ENCODE assay signal across 15 cellular contexts in the genomic region with DNA sequence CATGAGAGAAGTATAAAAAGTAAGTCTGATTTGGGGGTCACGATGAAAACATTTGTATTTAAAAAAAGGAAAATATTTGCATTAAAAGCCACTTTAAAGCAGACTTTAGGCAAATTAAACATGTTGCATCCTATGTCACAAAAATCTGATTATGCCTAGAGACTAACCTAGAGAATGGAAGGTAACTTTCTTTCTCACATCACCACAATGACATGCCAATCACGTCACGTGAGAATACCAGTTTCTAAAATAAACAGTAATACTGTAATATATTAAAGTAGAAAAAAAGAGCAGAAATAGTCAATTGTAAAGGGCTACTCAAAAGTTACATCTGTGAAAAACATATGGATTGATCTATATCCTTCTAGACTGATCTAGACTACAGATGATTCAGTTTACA. TPM values are rescaled to one million over a fixed set of nuclear protein-coding genes. Genes with fewer than 3 reads are reported as not detected.
A peak's percentile ranks its signal among the peaks of the same experiment; 100 is the strongest.
DNase-seq lines count a peak whose midpoint lies in the region; ATAC-seq and TF ChIP-seq lines count a peak whose summit lies in the region.
"Had no signal": no experiment of that assay in that cellular context is flagged by ENCODE, and none has a peak within 500 bp of the region (broad histone marks: within the 10 kb centered on the region; RNA-seq: fewer than 3 reads in every experiment).

No MANE protein-coding gene starts in this region.

- H2BK5ac ChIP-seq in mesenchymal stem cell (ENCODE audit: low read depth, low read length, poor library complexity, severe bottlenecking), result no peak overlapping the region

- H3K27ac ChIP-seq in ACC112 (ENCODE audit: low read depth, low read length), result no peak overlapping the region
- no peak overlapping the region for H3K27ac ChIP-seq in GM23338 (ENCODE audit: low read depth)
- H3K27ac ChIP-seq in mesenchymal stem cell (ENCODE audit: low read length, poor library complexity, severe bottlenecking), result no peak overlapping the region
- H3K27ac ChIP-seq: vagina had no signal

- H3K27me3 ChIP-seq in ACC112 (ENCODE audit: insufficient read depth, low read length), result no peaks in the 10 kb centered on the region
- H3K27me3 ChIP-seq in GM23338 (ENCODE audit: insufficient read depth), result peaks cover 11% of the 10 kb centered on the region
- no peaks in the 10 kb centered on the region for H3K27me3 ChIP-seq in mesenchymal stem cell (ENCODE audit: control insufficient read depth in 1 of 2, insufficient read depth in 1 of 2, low read length in 2 of 2)
- H3K27me3 ChIP-seq: MG63, vagina had no signal

- peaks cover 82% of the 10 kb centered on the region for H3K79me2 ChIP-seq in ACC112 (ENCODE audit: control insufficient read depth, insufficient read depth, low read length, unreplicated experiment)
- H3K79me2 ChIP-seq in GM23338 (replicated peaks; ENCODE audit: insufficient read depth), result peaks cover 78% of the 10 kb centered on the region

- ATAC-seq in GM23338, result no peak

- H3K23ac ChIP-seq in mesenchymal stem cell (ENCODE audit: low read length in 2 of 2), result no peak overlapping the region

- no CpG with 5 or more reads among the region's 3 CpGs for WGBS in mesenchymal stem cell

- H3K18ac ChIP-seq in mesenchymal stem cell (ENCODE audit: low read depth in 1 of 2, low read length in 2 of 2), result no peak overlapping the region

- H2BK120ac ChIP-seq in mesenchymal stem cell (ENCODE audit: low read depth, low read length), result no peak overlapping the region

- H2AK5ac ChIP-seq in mesenchymal stem cell (ENCODE audit: low read length, severe bottlenecking), result no peak overlapping the region

- H3K4me3 Mint-ChIP-seq in GM23338, result 0 out of 3 replicates have a peak overlapping the region, but pooled peaks have one; percentile 40
- peak overlapping the region; percentile 74 to 99 (median 91) for H3K4me3 Mint-ChIP-seq in brain

- no peak overlapping the region for H4K8ac ChIP-seq in mesenchymal stem cell (ENCODE audit: low read length)

- H3K36me3 ChIP-seq in ACC112 (ENCODE audit: insufficient read depth, low read length), result no peaks in the 10 kb centered on the region
- no peaks in the 10 kb centered on the region for H3K36me3 ChIP-seq in GM23338 (ENCODE audit: insufficient read depth)
- peaks cover 0 to 7% of the 10 kb centered on the region in 2 experiments for H3K36me3 ChIP-seq in mesenchymal stem cell (ENCODE audit: control insufficient read depth in 1 of 2, insufficient read depth in 2 of 2, low read depth in 1 of 2, low read length in 2 of 2)
- H3K36me3 ChIP-seq: vagina had no signal

- H4K20me1 ChIP-seq in GM23338 (replicated peaks; ENCODE audit: insufficient read depth), result no peaks in the 10 kb centered on the region; the same call in 1 of the 2 replicates

- H3K4ac ChIP-seq in mesenchymal stem cell (ENCODE audit: low read depth in 1 of 2, low read length in 2 of 2), result no peak overlapping the region

- no peak overlapping the region for H3K27ac Mint-ChIP-seq in GM23338
- H3K27ac Mint-ChIP-seq in brain, result peak overlapping the region in 1 of 5 experiments; percentile 95

- H2BK15ac ChIP-seq in mesenchymal stem cell (ENCODE audit: low read depth, poor library complexity, severe bottlenecking), result no peak overlapping the region

- no peaks in the 10 kb centered on the region; the same call in 2 of the 3 replicates for H3K36me3 Mint-ChIP-seq in GM23338 (ENCODE audit: low read depth)
- H3K36me3 Mint-ChIP-seq in brain, result no peaks in the 10 kb centered on the region

- H3K4me3 ChIP-seq in ACC112 (ENCODE audit: low read depth, low read length) (peak overlapping the region; percentile 89), GM23338 (no peak overlapping the region), mesenchymal stem cell (ENCODE audit: insufficient read depth in 1 of 2, low read depth in 1 of 2, low read length in 2 of 2) (peak overlapping the region in 1 of 2 experiments; percentile 98)

- no peak for TF ChIP-seq CTCF in GM23338 (conservative IDR thresholded peaks at IDR 0.05; ENCODE audit: low read depth in 2 of 2)
- no peak for TF ChIP-seq CTCF in brain (conservative IDR thresholded peaks at IDR 0.05)

- no peaks in the 10 kb centered on the region for H3K9me2 ChIP-seq in GM23338 (ENCODE audit: insufficient read depth)

- no peaks in the 10 kb centered on the region for H3K27me3 Mint-ChIP-seq in GM23338 (ENCODE audit: insufficient read depth, low read depth, poor library complexity)
- H3K27me3 Mint-ChIP-seq in brain, result peaks cover 11% of the 10 kb centered on the region
- H3K27me3 Mint-ChIP-seq: naive B cell had no signal

- H3K79me1 ChIP-seq in mesenchymal stem cell (replicated peaks; ENCODE audit: low read length, poor library complexity, severe bottlenecking), result peaks cover 2% of the 10 kb centered on the region

- H2AFZ ChIP-seq in ACC112 (ENCODE audit: low read length, unreplicated experiment) (no peak overlapping the region), GM23338 (no peak overlapping the region), mesenchymal stem cell (ENCODE audit: low read depth, low read length) (no peak overlapping the region)

- no peak overlapping the region for H2BK12ac ChIP-seq in mesenchymal stem cell (ENCODE audit: low read length in 2 of 2)

- DNase-seq in GM23338 (ENCODE audit: low spot score) (no peak), mesenchymal stem cell (no peak), hepatic stellate cell (ENCODE audit: low spot score) (no peak), activated gamma-delta T cell treated with Interleukin-2 at 50 U/mL for 16 hours (no peak), HCEC 1CT (no peak)
- no peak for DNase-seq in activated effector memory CD4-positive, alpha-beta T cell treated with Interleukin-2 at 50 U/mL for 16 hours
- DNase-seq: AML-193, MG63, naive B cell, NCI-H446 had no signal

- H3K4me2 ChIP-seq in GM23338, result peak overlapping the region; percentile 96; the same call in 1 of the 2 replicates
- no peak overlapping the region for H3K4me2 ChIP-seq in mesenchymal stem cell (ENCODE audit: low read length, poor library complexity, severe bottlenecking)

- H3K9ac ChIP-seq in mesenchymal stem cell (ENCODE audit: low read length), result peak overlapping the region; percentile 100

- H3K4me1 Mint-ChIP-seq in GM23338 (peaks cover 48% of the 10 kb centered on the region), brain (peaks cover 77% of the 10 kb centered on the region)

- H4K91ac ChIP-seq in mesenchymal stem cell (ENCODE audit: low read length), result no peak overlapping the region

- no peaks in the 10 kb centered on the region for H3F3A ChIP-seq in GM23338 (replicated peaks; ENCODE audit: low read depth)

- H3K9me3 Mint-ChIP-seq in GM23338 (no peaks in the 10 kb centered on the region), brain (peaks cover 0 to 3% (median 0%) of the 10 kb centered on the region in 5 experiments)
- H3K9me3 Mint-ChIP-seq: naive B cell had no signal

- no peaks in the 10 kb centered on the region for H3K9me3 ChIP-seq in mesenchymal stem cell (ENCODE audit: control insufficient read depth, low read length)
- H3K9me3 ChIP-seq: MG63, vagina had no signal

- H3K14ac ChIP-seq in mesenchymal stem cell (ENCODE audit: low read length in 2 of 2), result no peak overlapping the region

- H3K4me1 ChIP-seq in ACC112 (ENCODE audit: control insufficient read depth, insufficient read depth, low read length, unreplicated experiment) (peaks cover 61% of the 10 kb centered on the region), GM23338 (ENCODE audit: insufficient read depth) (peaks cover 31% of the 10 kb centered on the region), mesenchymal stem cell (ENCODE audit: control insufficient read depth, insufficient read depth, low read depth, low read length) (peaks cover 6% of the 10 kb centered on the region)

TF ChIP-seq in GM23338, 12 proteins besides CTCF, POLR2A, EP300 and RAD21 (continues in another document):
- TF ChIP-seq ZNF331 (CRISPR knock-in tag; IDR thresholded peaks at IDR 0.05; ENCODE audit: low read depth), result no peak
- no peak for TF ChIP-seq ETS1 (IDR thresholded peaks at IDR 0.05)

RNA-seq across cellular contexts. Expression of gene CHIC2, which starts 3.3 kb away (rescaled TPM):
- total RNA-seq in GM23338 (2014; rRNA removed; shearing (Covaris generic)), result 18.3 and 21.1 TPM in 2 replicates
- polyA plus RNA-seq in GM23338 (2016; fragmentation: Nextera tagmentation; extraction: Ambion mirVana) (17.2 and 24.3 TPM in 2 replicates), brain (ENCODE audit: insufficient read depth, low read depth, low replicate concordance) (11.3 TPM)
- polyA plus RNA-seq in mesenchymal stem cell (2013, experiment 1 of 2), result 23.2 TPM
- polyA plus RNA-seq in mesenchymal stem cell (2013, experiment 2 of 2), result 23.9 TPM

RNA-seq across cellular contexts. Expression of gene GSX2, which starts 38.9 kb away (rescaled TPM):
- total RNA-seq in GM23338 (2014; rRNA removed; shearing (Covaris generic)), result not detected in 2 replicates
- polyA plus RNA-seq in GM23338 (2016; fragmentation: Nextera tagmentation; extraction: Ambion mirVana), result 0.34 TPM in 1 of 2 replicates, not detected in the other
- polyA plus RNA-seq in brain (ENCODE audit: insufficient read depth, low read depth, low replicate concordance), result 0.19 TPM
- not detected for polyA plus RNA-seq in mesenchymal stem cell (2013, experiment 1 of 2)
- not detected for polyA plus RNA-seq in mesenchymal stem cell (2013, experiment 2 of 2)
- total RNA-seq: cardiac septum, RPMI7951, vagina had no signal
